ENCODE assay signal across 17 cellular contexts in the genomic region with DNA sequence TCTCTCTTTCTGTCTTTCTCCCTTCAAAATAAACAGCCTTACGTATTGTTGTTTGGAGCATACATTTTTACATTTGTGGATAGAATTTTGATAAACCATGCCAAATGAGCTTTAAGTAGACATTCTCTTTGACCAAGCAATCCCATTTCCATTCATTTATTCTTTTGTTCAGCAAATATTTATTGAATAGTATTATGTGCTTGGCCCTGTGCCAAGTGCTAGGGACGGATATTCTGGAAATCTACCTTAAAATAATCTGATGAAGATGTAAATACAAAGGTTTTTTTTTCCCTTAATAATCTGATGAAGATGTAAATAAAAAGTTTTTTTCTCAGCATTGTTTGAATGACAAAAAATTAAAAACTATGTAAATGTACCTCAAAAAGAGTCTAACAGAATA. TPM values are rescaled to one million over a fixed set of nuclear protein-coding genes. Genes with fewer than 3 reads are reported as not detected.
A peak's percentile ranks its signal among the peaks of the same experiment; 100 is the strongest.
DNase-seq lines count a peak whose midpoint lies in the region; ATAC-seq and TF ChIP-seq lines count a peak whose summit lies in the region.
"Had no signal": no experiment of that assay in that cellular context is flagged by ENCODE, and none has a peak within 500 bp of the region (broad histone marks: within the 10 kb centered on the region; RNA-seq: fewer than 3 reads in every experiment).

No MANE protein-coding gene starts in this region.

- H3K9me3 Mint-ChIP-seq in brain, result no peaks in the 10 kb centered on the region
- H3K9me3 Mint-ChIP-seq in activated CD8-positive, alpha-beta T cell treated with anti-CD3 and anti-CD28 coated beads, Interleukin-2, amount 10 ng/mL, durations not matched to agents 7 days and 5 days (ENCODE audit: insufficient read depth), result no peaks in the 10 kb centered on the region

- no peak for TF ChIP-seq RAD21 in SK-N-SH (IDR thresholded peaks at IDR 0.05; ENCODE audit: low read length)

- no peak overlapping the region for H3K27ac Mint-ChIP-seq in brain
- H3K27ac Mint-ChIP-seq in activated CD8-positive, alpha-beta T cell treated with anti-CD3 and anti-CD28 coated beads, Interleukin-2, amount 10 ng/mL, durations not matched to agents 7 days and 5 days, result no peak overlapping the region

- no peaks in the 10 kb centered on the region for H3K9me2 ChIP-seq in SK-N-SH

- no peak overlapping the region for H2AK5ac ChIP-seq in mesenchymal stem cell (ENCODE audit: low read length, severe bottlenecking)

- peak overlapping the region in 1 of 2 experiments; percentile 88 for H3K4me3 ChIP-seq in mesenchymal stem cell (ENCODE audit: insufficient read depth in 1 of 2, low read depth in 1 of 2, low read length in 2 of 2)
- H3K4me3 ChIP-seq in stomach smooth muscle (ENCODE audit: low read length in 2 of 2), result peak overlapping the region; percentile 12 to 65
- H3K4me3 ChIP-seq in SK-N-SH (ENCODE audit: low read depth in 2 of 2, low read length in 1 of 2), result no peak overlapping the region
- H3K4me3 ChIP-seq: GM12878 had no signal

- H3K27me3 Mint-ChIP-seq in brain, result peaks cover 9% of the 10 kb centered on the region
- H3K27me3 Mint-ChIP-seq in activated CD8-positive, alpha-beta T cell treated with anti-CD3 and anti-CD28 coated beads, Interleukin-2, amount 10 ng/mL, durations not matched to agents 7 days and 5 days (ENCODE audit: low read depth), result peaks cover 6% of the 10 kb centered on the region

- H3K27ac ChIP-seq in mesenchymal stem cell (ENCODE audit: low read length, poor library complexity, severe bottlenecking), result no peak overlapping the region
- H3K27ac ChIP-seq in stomach smooth muscle (ENCODE audit: low read length), result no peak overlapping the region
- no peak overlapping the region for H3K27ac ChIP-seq in SK-N-SH (ENCODE audit: low read depth in 2 of 2, low read length in 1 of 2)
- H3K27ac ChIP-seq: KMS-11 had no signal

- H2BK5ac ChIP-seq in mesenchymal stem cell (ENCODE audit: low read depth, low read length, poor library complexity, severe bottlenecking), result no peak overlapping the region

- H2BK12ac ChIP-seq in mesenchymal stem cell (ENCODE audit: low read length in 2 of 2), result no peak overlapping the region

- no peak for ATAC-seq in activated CD8-positive, alpha-beta T cell treated with anti-CD3 and anti-CD28 coated beads, Interleukin-2, amount 10 ng/mL, durations not matched to agents 7 days and 5 days
- no peak for ATAC-seq in GM21381 (IDR thresholded peaks at IDR 0.05; ENCODE audit: unreplicated experiment)
- ATAC-seq: GM12878 had no signal

- no peak overlapping the region for H3K18ac ChIP-seq in mesenchymal stem cell (ENCODE audit: low read depth in 1 of 2, low read length in 2 of 2)

- H3K4me1 ChIP-seq in mesenchymal stem cell (ENCODE audit: control insufficient read depth, insufficient read depth, low read depth, low read length), result no peaks in the 10 kb centered on the region
- H3K4me1 ChIP-seq in stomach smooth muscle (ENCODE audit: control insufficient read depth, insufficient read depth, low read length), result no peaks in the 10 kb centered on the region
- H3K4me1 ChIP-seq in SK-N-SH (ENCODE audit: control insufficient read depth in 1 of 2, insufficient read depth in 2 of 2, low read depth in 1 of 2, low read length in 1 of 2), result peaks cover 0 to 2% of the 10 kb centered on the region in 2 experiments; a peak in 1 of 4 replicates

- H3K9ac ChIP-seq in mesenchymal stem cell (ENCODE audit: low read length) (peak overlapping the region; percentile 87), stomach smooth muscle (ENCODE audit: low read length in 2 of 2) (no peak overlapping the region), SK-N-SH (no peak overlapping the region)
- H3K9ac ChIP-seq: KMS-11 had no signal

- H3K4me2 ChIP-seq in mesenchymal stem cell (ENCODE audit: low read length, poor library complexity, severe bottlenecking) (no peak overlapping the region), SK-N-SH (no peak overlapping the region)
- H3K4me2 ChIP-seq: KMS-11 had no signal

- CTCF ChIA-PET in SK-N-SH (lab: Yijun Ruan, JAX), result interaction anchor here (0.6 kb wide), 1 partner anchor 9 kb away, joined by 3 read pairs; no protein-coding TSS in a partner anchor
- CTCF ChIA-PET in activated CD8-positive, alpha-beta T cell treated with anti-CD3 and anti-CD28 coated beads, Interleukin-2, amount 10 ng/mL, durations not matched to agents 7 days and 5 days (lab: Charles Lee), result no interaction called here

- H4K91ac ChIP-seq in mesenchymal stem cell (ENCODE audit: low read length), result no peak overlapping the region

- no CpG with 5 or more reads among the region's 2 CpGs for WGBS in mesenchymal stem cell
- WGBS in SK-N-SH (ENCODE audit: low lambda C conversion rate), result 48% methylated on average over 2 of the region's 2 CpGs

- H3K4me1 Mint-ChIP-seq in brain, result peaks cover 27% of the 10 kb centered on the region
- H3K4me1 Mint-ChIP-seq in activated CD8-positive, alpha-beta T cell treated with anti-CD3 and anti-CD28 coated beads, Interleukin-2, amount 10 ng/mL, durations not matched to agents 7 days and 5 days (ENCODE audit: low read depth), result no peaks in the 10 kb centered on the region

- no peaks in the 10 kb centered on the region for H3K79me1 ChIP-seq in mesenchymal stem cell (replicated peaks; ENCODE audit: low read length, poor library complexity, severe bottlenecking)

- no peak overlapping the region for H2BK120ac ChIP-seq in mesenchymal stem cell (ENCODE audit: low read depth, low read length)

- DNase-seq in DMS114 treated with DMSO at 0.1 percent for 48 hours (lab: John Stamatoyannopoulos, UW; ENCODE audit: unreplicated experiment) (peak; percentile 0), mesenchymal stem cell (no peak), SK-N-SH (no peak)
- no peak for DNase-seq in activated CD8-positive, alpha-beta T cell treated with anti-CD3 and anti-CD28 coated beads, Interleukin-2, amount 10 ng/mL, durations not matched to agents 7 days and 5 days
- DNase-seq: C1 segment of cervical spinal cord, GDM1, GOT3, NCI-H1092, NCI-H146, NCI-H2081 treated with DMSO at 0.1 percent for 48 hours, NCI-H524 had no signal

- H4K20me1 ChIP-seq in SK-N-SH (ENCODE audit: insufficient read depth), result no peaks in the 10 kb centered on the region

- TF ChIP-seq CTCF in brain (conservative IDR thresholded peaks at IDR 0.05) (no peak), SK-N-SH (IDR thresholded peaks at IDR 0.05) (no peak)

- no peak overlapping the region for H3K14ac ChIP-seq in mesenchymal stem cell (ENCODE audit: low read length in 2 of 2)

- H4K8ac ChIP-seq in mesenchymal stem cell (ENCODE audit: low read length), result no peak overlapping the region

- no peaks in the 10 kb centered on the region for H3K79me2 ChIP-seq in SK-N-SH (ENCODE audit: insufficient read depth)

- H3K27me3 ChIP-seq in mesenchymal stem cell (ENCODE audit: control insufficient read depth in 1 of 2, insufficient read depth in 1 of 2, low read length in 2 of 2), result no peaks in the 10 kb centered on the region
- no peaks in the 10 kb centered on the region for H3K27me3 ChIP-seq in stomach smooth muscle (ENCODE audit: control insufficient read depth in 1 of 2, insufficient read depth in 2 of 2, low read length in 2 of 2)
- H3K27me3 ChIP-seq in SK-N-SH (ENCODE audit: insufficient read depth), result no peaks in the 10 kb centered on the region

- no peak for TF ChIP-seq EP300 in SK-N-SH (IDR thresholded peaks at IDR 0.05; ENCODE audit: borderline replicate concordance in 1 of 2, low read depth in 1 of 2, low read length in 1 of 2)

- H3K23ac ChIP-seq in mesenchymal stem cell (ENCODE audit: low read length in 2 of 2), result no peak overlapping the region

- H3K9me3 ChIP-seq in mesenchymal stem cell (ENCODE audit: control insufficient read depth, low read length) (no peaks in the 10 kb centered on the region), stomach smooth muscle (ENCODE audit: control insufficient read depth in 2 of 2, low read length in 2 of 2) (no peaks in the 10 kb centered on the region), SK-N-SH (no peaks in the 10 kb centered on the region)

- H3K36me3 ChIP-seq in mesenchymal stem cell (ENCODE audit: control insufficient read depth in 1 of 2, insufficient read depth in 2 of 2, low read depth in 1 of 2, low read length in 2 of 2) (peaks cover 0 to 28% of the 10 kb centered on the region in 2 experiments), stomach smooth muscle (ENCODE audit: control insufficient read depth in 2 of 2, insufficient read depth in 2 of 2, low read length in 2 of 2) (no peaks in the 10 kb centered on the region), SK-N-SH (replicated peaks in 1 of 2; ENCODE audit: control insufficient read depth in 1 of 2, insufficient read depth in 2 of 2, low read length in 1 of 2) (no peaks in the 10 kb centered on the region)

- no peaks in the 10 kb centered on the region for H3F3A ChIP-seq in SK-N-SH (replicated peaks; ENCODE audit: insufficient read depth)

- H2AFZ ChIP-seq in mesenchymal stem cell (ENCODE audit: low read depth, low read length) (no peak overlapping the region), SK-N-SH (ENCODE audit: low read depth) (no peak overlapping the region)

- H3K4me3 Mint-ChIP-seq in brain, result peak overlapping the region in 3 of 5 experiments; percentile 65 to 89 (median 66)
- no peak overlapping the region for H3K4me3 Mint-ChIP-seq in activated CD8-positive, alpha-beta T cell treated with anti-CD3 and anti-CD28 coated beads, Interleukin-2, amount 10 ng/mL, durations not matched to agents 7 days and 5 days

- POLR2A ChIA-PET in SK-N-SH (lab: Yijun Ruan, JAX), result no interaction called here
- POLR2A ChIA-PET in activated CD8-positive, alpha-beta T cell treated with anti-CD3 and anti-CD28 coated beads, Interleukin-2, amount 10 ng/mL, durations not matched to agents 7 days and 5 days (lab: Charles Lee), result no interaction called here

- no peak overlapping the region for H2BK15ac ChIP-seq in mesenchymal stem cell (ENCODE audit: low read depth, poor library complexity, severe bottlenecking)

- H3K36me3 Mint-ChIP-seq in brain, result no peaks in the 10 kb centered on the region
- H3K36me3 Mint-ChIP-seq in activated CD8-positive, alpha-beta T cell treated with anti-CD3 and anti-CD28 coated beads, Interleukin-2, amount 10 ng/mL, durations not matched to agents 7 days and 5 days (ENCODE audit: low read depth), result no peaks in the 10 kb centered on the region

- H3K4ac ChIP-seq in mesenchymal stem cell (ENCODE audit: low read depth in 1 of 2, low read length in 2 of 2), result no peak overlapping the region

RNA-seq across cellular contexts. Expression of a gene that starts 2.1 kb away (rescaled TPM):
- 2.3 TPM for polyA plus RNA-seq in brain (ENCODE audit: insufficient read depth, low read depth, low replicate concordance)
- polyA plus RNA-seq in mesenchymal stem cell (2013, experiment 1 of 2), result 1.3 TPM
- 1.2 TPM for polyA plus RNA-seq in mesenchymal stem cell (2013, experiment 2 of 2)
- polyA plus RNA-seq in SK-N-SH (2012; rRNA removed), result not detected in 2 replicates
- polyA plus RNA-seq in SK-N-SH (2012; cell fraction: cytosol; rRNA removed), result 0.04 TPM in 1 of 2 replicates, not detected in the other
- polyA plus RNA-seq in SK-N-SH (2012; cell fraction: nucleus; rRNA removed), result 0.02 TPM in 1 of 2 replicates, not detected in the other
- not detected for total RNA-seq in activated CD8-positive, alpha-beta T cell treated with anti-CD3 and anti-CD28 coated beads, Interleukin-2, amount 10 ng/mL, durations not matched to agents 7 days and 5 days
- total RNA-seq: A673, GM12878 had no signal

RNA-seq across cellular contexts. Expression of a gene that starts 26.4 kb away (rescaled TPM):
- polyA plus RNA-seq in brain (ENCODE audit: insufficient read depth, low read depth, low replicate concordance) (13.1 TPM), SK-N-SH (2012; rRNA removed) (0.67 and 1.1 TPM in 2 replicates)
- polyA plus RNA-seq in mesenchymal stem cell (2013, experiment 1 of 2), result 8.9 TPM
- polyA plus RNA-seq in mesenchymal stem cell (2013, experiment 2 of 2), result 9.6 TPM
- 0.55 and 1.7 TPM in 2 replicates for polyA plus RNA-seq in SK-N-SH (2012; cell fraction: cytosol; rRNA removed)
- polyA plus RNA-seq in SK-N-SH (2012; cell fraction: nucleus; rRNA removed), result 1.8 and 2.7 TPM in 2 replicates
- total RNA-seq in activated CD8-positive, alpha-beta T cell treated with anti-CD3 and anti-CD28 coated beads, Interleukin-2, amount 10 ng/mL, durations not matched to agents 7 days and 5 days, result 10 to 100 TPM; 11.2 to 12.1 TPM

Comparison
In these comparisons a context has a peak if more than half of its experiments do, and no peak if none do; other contexts are left out.
1. H3K4me3 ChIP-seq: peak in stomach smooth muscle (2 of 2); none in SK-N-SH (0 of 2).